ENCODE assay signal across 19 cellular contexts in the genomic region with DNA sequence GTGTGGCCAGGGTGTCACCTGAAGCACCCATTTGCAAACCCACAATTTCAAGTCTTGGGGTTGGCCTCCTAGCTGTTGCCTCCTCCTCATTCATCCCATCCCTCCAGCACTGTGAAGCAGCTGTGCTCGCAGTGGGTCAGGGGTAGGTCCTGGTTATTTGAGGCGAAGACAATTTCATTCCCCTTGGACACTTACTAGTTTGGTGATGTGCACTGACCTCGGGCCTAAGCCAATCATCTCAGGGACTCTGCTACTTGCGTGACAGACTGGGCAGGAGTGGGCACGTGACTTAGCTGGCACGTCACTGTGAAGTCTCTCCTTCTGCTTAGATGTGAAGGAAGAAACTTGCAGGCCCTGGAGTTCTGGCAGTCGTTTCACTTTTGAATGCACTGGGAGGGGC. TPM values are rescaled to one million over a fixed set of nuclear protein-coding genes. Genes with fewer than 3 reads are reported as not detected.
A peak's percentile ranks its signal among the peaks of the same experiment; 100 is the strongest.
DNase-seq lines count a peak whose midpoint lies in the region; ATAC-seq, FAIRE-seq and TF ChIP-seq lines count a peak whose summit lies in the region.
"Had no signal": no experiment of that assay in that cellular context is flagged by ENCODE, and none has a peak within 500 bp of the region (broad histone marks: within the 10 kb centered on the region; RNA-seq: fewer than 3 reads in every experiment).

No MANE protein-coding gene starts in this region.

- no peaks in the 10 kb centered on the region for H3K36me3 ChIP-seq in DND-41 (ENCODE audit: insufficient read depth, low read length)
- H3K36me3 ChIP-seq in kidney (ENCODE audit: control insufficient read depth in 1 of 2, insufficient read depth in 2 of 2, low read length in 2 of 2), result no peaks in the 10 kb centered on the region
- H3K36me3 ChIP-seq: MG63 had no signal

- H3K9me3 ChIP-seq in DND-41 (ENCODE audit: insufficient read depth, low read length, severe bottlenecking) (no peaks in the 10 kb centered on the region), kidney (ENCODE audit: control insufficient read depth in 1 of 2, low read length in 2 of 2) (no peaks in the 10 kb centered on the region)
- H3K9me3 ChIP-seq: MG63 had no signal

- H3K4me3 ChIP-seq in DND-41 (ENCODE audit: low read depth in 1 of 2, low read length in 2 of 2) (no peak overlapping the region), kidney (ENCODE audit: low read length in 2 of 2) (no peak overlapping the region)
- H3K4me3 ChIP-seq: GM23338, MG63 had no signal

- H3K27me3 Mint-ChIP-seq in progenitor cell of endocrine pancreas, result no peaks in the 10 kb centered on the region
- H3K27me3 Mint-ChIP-seq: B cell; CD4-positive, alpha-beta T cell had no signal

- H4K20me1 ChIP-seq in DND-41 (ENCODE audit: insufficient read depth, low read length), result peaks cover 4% of the 10 kb centered on the region; the same call in 1 of the 2 replicates

- peaks cover 10% of the 10 kb centered on the region for H3K4me1 Mint-ChIP-seq in progenitor cell of endocrine pancreas (ENCODE audit: low read depth)

- peaks cover 17% of the 10 kb centered on the region for H3K4me1 ChIP-seq in DND-41 (ENCODE audit: insufficient read depth, low read length)
- peaks cover 5% of the 10 kb centered on the region in 2 donors for H3K4me1 ChIP-seq in kidney (ENCODE audit: control insufficient read depth in 1 of 2, insufficient read depth in 1 of 2, low read depth in 1 of 2, low read length in 2 of 2)

- ATAC-seq in DND-41 (ENCODE audit: insufficient read depth, low read depth), result no peak
- ATAC-seq: GM23338, HepG2 had no signal

- H3K9ac ChIP-seq in DND-41 (ENCODE audit: low read depth, low read length), result no peak overlapping the region
- no peak overlapping the region for H3K9ac ChIP-seq in kidney (ENCODE audit: low read length in 2 of 2)

- intact Hi-C loops in kidney (cut with DNase I), result no loop called here

- TF ChIP-seq CTCF in DND-41 (IDR thresholded peaks at IDR 0.05; ENCODE audit: borderline replicate concordance, extremely low read depth, low read length, poor library complexity, severe bottlenecking) (no peak), kidney (IDR thresholded peaks at IDR 0.05; ENCODE audit: borderline replicate concordance, extremely low read depth, insufficient read depth) (no peak), progenitor cell of endocrine pancreas (IDR thresholded peaks at IDR 0.05; ENCODE audit: unreplicated experiment) (no peak)

- no peak overlapping the region for H2AFZ ChIP-seq in DND-41 (ENCODE audit: low read depth, low read length)
- H2AFZ ChIP-seq: GM23338 had no signal

- H3K27ac ChIP-seq in DND-41 (ENCODE audit: low read length) (no peak overlapping the region), kidney (ENCODE audit: low read depth in 2 of 2, low read length in 2 of 2) (no peak overlapping the region)

- peaks cover 22% of the 10 kb centered on the region for H3K79me2 ChIP-seq in DND-41 (ENCODE audit: insufficient read depth, low read length)

- H3K27me3 ChIP-seq in DND-41 (ENCODE audit: insufficient read depth, low read length, poor library complexity), result no peaks in the 10 kb centered on the region
- H3K27me3 ChIP-seq: MG63 had no signal

- H3K36me3 Mint-ChIP-seq in progenitor cell of endocrine pancreas (ENCODE audit: insufficient read depth), result no peaks in the 10 kb centered on the region

- no peak overlapping the region for H3K27ac Mint-ChIP-seq in progenitor cell of endocrine pancreas
- H3K27ac Mint-ChIP-seq: B cell, GM23338 had no signal

- DNase-seq in DND-41 (peak; percentile 2), OCI-M1 (lab: John Stamatoyannopoulos, UW) (peak; percentile 16), kidney (peak; percentile 60), progenitor cell of endocrine pancreas (ENCODE audit: low spot score, unreplicated experiment) (peak; percentile 5), epidermal melanocyte (ENCODE audit: insufficient read length, low spot score) (no peak), NCI-H82 (lab: John Stamatoyannopoulos, UW) (no peak)
- no peak for DNase-seq in stimulated activated naive CD4-positive, alpha-beta T cell treated with Interleukin-2 at 50 U/mL for 16 hours (lab: John Stamatoyannopoulos, UW)
- DNase-seq: CD4-positive, alpha-beta T cell; GF-D8; MG63; NCI-H1105; NCI-H1694 treated with DMSO at 0.1 percent for 48 hours; NCI-H446; NCI-H774; SIG-M5 had no signal

- H3K9me3 Mint-ChIP-seq in progenitor cell of endocrine pancreas (ENCODE audit: low read depth), result no peaks in the 10 kb centered on the region
- H3K9me3 Mint-ChIP-seq: CD4-positive, alpha-beta T cell; GM23338 had no signal

- H3K4me2 ChIP-seq in DND-41 (ENCODE audit: insufficient read depth, low read length), result no peak overlapping the region
- H3K4me2 ChIP-seq: GM23338 had no signal

- H3K4me3 Mint-ChIP-seq in progenitor cell of endocrine pancreas (ENCODE audit: low read depth), result no peak overlapping the region
- H3K4me3 Mint-ChIP-seq: B cell; CD4-positive, alpha-beta T cell; GM23338 had no signal

- no peak for FAIRE-seq in kidney (lab: Jason Lieb, UNC)
- FAIRE-seq: D721Med, HepG2 had no signal

RNA-seq across cellular contexts. Expression of a gene that starts 3.5 kb away (rescaled TPM):
- 212 TPM for total RNA-seq in kidney
- polyA plus RNA-seq in kidney (ENCODE audit: insufficient read depth, low read depth, low replicate concordance), result 4.9 TPM
- 100 and 109 TPM in 2 replicates for total RNA-seq in progenitor cell of endocrine pancreas

Comparison
In these comparisons a context has a peak if more than half of its experiments do, and no peak if none do; other contexts are left out.
1. DNase-seq: peak in DND-41 (single experiment), OCI-M1 (single experiment), kidney (single experiment) and progenitor cell of endocrine pancreas (single experiment); none in epidermal melanocyte (single experiment), NCI-H82 (single experiment) and stimulated activated naive CD4-positive, alpha-beta T cell treated with Interleukin-2 at 50 U/mL for 16 hours (single experiment).